Comparison of ENCODE assay signal across 8 cellular contexts in the genomic region with DNA sequence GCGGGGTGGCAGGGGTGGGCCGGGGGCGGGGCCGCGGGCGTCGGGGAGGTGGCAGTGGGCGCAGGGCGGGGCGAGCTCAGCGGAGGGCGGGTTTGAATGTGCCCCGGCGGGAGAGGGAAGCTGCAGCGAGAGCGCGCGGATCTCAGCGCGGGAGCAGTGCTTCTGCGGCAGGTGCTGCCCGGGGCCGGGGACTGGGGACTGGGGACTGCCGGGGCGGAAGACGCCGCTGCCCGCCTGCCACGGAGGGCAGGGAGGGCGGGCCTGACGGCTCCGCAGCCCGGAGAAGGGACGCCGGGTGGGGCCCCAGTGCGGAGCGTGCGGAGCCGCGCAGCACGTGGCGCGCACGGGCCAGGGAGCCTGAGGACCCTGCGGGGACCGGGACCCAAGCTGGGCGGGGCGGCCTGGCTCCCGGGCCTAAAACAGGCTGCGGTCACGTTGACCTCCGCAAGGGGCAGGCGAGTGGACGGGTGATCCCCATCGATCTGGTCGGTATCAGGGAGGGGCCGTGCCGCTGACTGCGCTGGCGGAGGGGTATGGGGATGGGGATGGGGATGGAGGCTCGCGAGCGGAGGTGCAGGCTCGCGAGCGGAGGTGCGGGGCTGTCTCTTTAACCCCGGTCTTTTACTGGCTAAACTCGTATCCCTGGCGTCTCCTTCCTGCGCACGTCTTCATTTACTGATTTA. TPM values are rescaled to one million over a fixed set of nuclear protein-coding genes. Genes with fewer than 3 reads are reported as not detected.
DNase-seq lines count a peak whose midpoint lies in the region; ATAC-seq and TF ChIP-seq lines count a peak whose summit lies in the region.

A gene (plus strand): TSS at position 125 of the 683 bp plus-strand sequence. CDS start 3,719 bp downstream, outside the sequence.

- no peaks in the 10 kb centered on the region for H3K36me3 Mint-ChIP-seq in activated B cell treated with CpG ODN at 0.5 μM for 24 hours (ENCODE audit: low read depth)

- POLR2A ChIA-PET in activated B cell treated with CpG ODN at 0.5 μM for 24 hours (lab: Charles Lee), result interaction anchor here (0.5 to 3.8 kb wide), 7 partner anchors 14 to 520 kb away, joined by 3 to 49 read pairs (median 6); a partner anchor contains a TSS

- intact Hi-C loops in activated B cell treated with CpG ODN at 0.5 μM for 24 hours (cut with micrococcal nuclease), result loop anchor here (1.0 to 5.0 kb wide), 6 partner anchors 15 to 114 kb away; a partner anchor contains a TSS

- H3K9me3 Mint-ChIP-seq in activated B cell treated with CpG ODN at 0.5 μM for 24 hours, result no peaks in the 10 kb centered on the region

- peak within 1 kb of the TSS; percentile 61 for H3K27ac Mint-ChIP-seq in activated B cell treated with CpG ODN at 0.5 μM for 24 hours

- DNase-seq in NCI-H2227 (lab: John Stamatoyannopoulos, UW; ENCODE audit: unreplicated experiment) (peak; percentile 80), activated B cell treated with CpG ODN at 0.5 μM for 24 hours (peak; percentile 81), cardiac fibroblast (ENCODE audit: low read depth in 2 of 2) (peak; percentile 34 to 42), islet precursor cell (peak; percentile 86)
- peak; percentile 92 for DNase-seq in stimulated activated CD4-positive, alpha-beta T cell treated with anti-CD3 and anti-CD28 coated beads, Interleukin-15, amount 100 ng/mL, for 24 hours

- peak within 1 kb of the TSS; percentile 82 for H3K4me3 Mint-ChIP-seq in activated B cell treated with CpG ODN at 0.5 μM for 24 hours

- TF ChIP-seq CTCF in activated B cell treated with CpG ODN at 0.5 μM for 24 hours (IDR thresholded peaks at IDR 0.05) (no peak), cardiac fibroblast (IDR thresholded peaks at IDR 0.05; ENCODE audit: low read depth, low read length) (no peak)

- CTCF ChIA-PET in activated B cell treated with CpG ODN at 0.5 μM for 24 hours (lab: Charles Lee), result interaction anchor here (0.5 to 2.3 kb wide), 3 partner anchors 14 to 45 kb away, joined by 3 to 15 read pairs (median 6); no protein-coding TSS in a partner anchor

- H3K27me3 Mint-ChIP-seq in activated B cell treated with CpG ODN at 0.5 μM for 24 hours, result no peaks in the 10 kb centered on the region

- peaks cover 35% of the 10 kb centered on the region for H3K4me1 Mint-ChIP-seq in activated B cell treated with CpG ODN at 0.5 μM for 24 hours

- peak within 1 kb of the TSS; percentile 66 for H3K4me3 ChIP-seq in GM08714 (ENCODE audit: low read length)
- peak within 1 kb of the TSS; percentile 50 to 60 for H3K4me3 ChIP-seq in cardiac fibroblast (replicated peaks in 1 of 2; ENCODE audit: low read depth in 2 of 2, low read length in 2 of 2)

- ATAC-seq in HG02759 (IDR thresholded peaks at IDR 0.05; ENCODE audit: unreplicated experiment), result peak; percentile 53
- ATAC-seq in activated B cell treated with CpG ODN at 0.5 μM for 24 hours (ENCODE audit: low read depth), result peak; percentile 85
- ATAC-seq in HG03135 (IDR thresholded peaks at IDR 0.05; ENCODE audit: unreplicated experiment), result no peak

RNA-seq across cellular contexts. Expression of the gene that starts here (rescaled TPM):
- total RNA-seq in activated B cell treated with CpG ODN at 0.5 μM for 24 hours, result 15.0 and 17.3 TPM in 2 replicates

Comparison
In these comparisons a context has a peak if more than half of its experiments do, and no peak if none do; other contexts are left out.
1. DNase-seq: peak in every context shown above with its lines; median percentile 92 in stimulated activated CD4-positive, alpha-beta T cell treated with anti-CD3 and anti-CD28 coated beads, Interleukin-15, amount 100 ng/mL, for 24 hours; 86 in islet precursor cell; 81 in activated B cell treated with CpG ODN at 0.5 μM for 24 hours; 80 in NCI-H2227; 38 in cardiac fibroblast.